ENCODE assay signal across 17 cellular contexts in genomic region chr12:76637807-76638206, GRCh38.
A peak's percentile ranks its signal among the peaks of the same experiment; 100 is the strongest.
DNase-seq lines count a peak whose midpoint lies in the region; ATAC-seq and TF ChIP-seq lines count a peak whose summit lies in the region.
"Had no signal": no experiment of that assay in that cellular context is flagged by ENCODE, and none has a peak within 500 bp of the region (broad histone marks: within the 10 kb centered on the region; RNA-seq: fewer than 3 reads in every experiment).

No MANE protein-coding gene starts in this region.

- no peaks in the 10 kb centered on the region for H3K36me3 ChIP-seq in gastrocnemius medialis
- H3K36me3 ChIP-seq: upper lobe of left lung had no signal

- peaks cover 4% of the 10 kb centered on the region for H3K36me3 Mint-ChIP-seq in effector memory CD8-positive, alpha-beta T cell (ENCODE audit: insufficient read depth)
- H3K36me3 Mint-ChIP-seq: CD4-positive, alpha-beta memory T cell; stimulated activated memory B cell treated with anti-CD40 and anti-IgM and Interleukin-4, amounts not matched to agents 10 μg/mL and 1 μg/mL and 100 μg/mL, for 72 hours had no signal

- no peaks in the 10 kb centered on the region for H3K9me3 ChIP-seq in gastrocnemius medialis
- H3K9me3 ChIP-seq: upper lobe of left lung had no signal

- DNase-seq in A172 (ENCODE audit: low spot score) (peak; percentile 15), HS-5 (ENCODE audit: low read depth) (peak; percentile 69), astrocyte of the hippocampus (ENCODE audit: low read depth, low spot score) (peak; percentile 22), iris pigment epithelial cell (ENCODE audit: low read depth) (peak; percentile 79), gastrocnemius medialis (no peak), globus pallidus (ENCODE audit: low spot score) (no peak)
- no peak for DNase-seq in effector memory CD8-positive, alpha-beta T cell
- DNase-seq: activated gamma-delta T cell treated with Interleukin-2 at 50 U/mL for 16 hours; aorta; CD4-positive, alpha-beta memory T cell; NCI-H1694 treated with DMSO at 0.1 percent for 48 hours; NCI-H510A treated with DMSO at 0.1 percent for 48 hours; upper lobe of left lung had no signal

- H3K9me3 Mint-ChIP-seq in effector memory CD8-positive, alpha-beta T cell, result no peaks in the 10 kb centered on the region
- H3K9me3 Mint-ChIP-seq: CD4-positive, alpha-beta memory T cell; stimulated activated memory B cell treated with anti-CD40 and anti-IgM and Interleukin-4, amounts not matched to agents 10 μg/mL and 1 μg/mL and 100 μg/mL, for 72 hours; T-helper 2 cell treated with Interferon-gamma antibody and Interleukin-4, amounts not matched to agents 5 μg/mL and 100 μg/mL, for 36 hours had no signal

- no peak overlapping the region for H3K4me3 Mint-ChIP-seq in effector memory CD8-positive, alpha-beta T cell
- H3K4me3 Mint-ChIP-seq: CD4-positive, alpha-beta memory T cell; stimulated activated memory B cell treated with anti-CD40 and anti-IgM and Interleukin-4, amounts not matched to agents 10 μg/mL and 1 μg/mL and 100 μg/mL, for 72 hours; T-helper 2 cell treated with Interferon-gamma antibody and Interleukin-4, amounts not matched to agents 5 μg/mL and 100 μg/mL, for 36 hours had no signal

- no peaks in the 10 kb centered on the region for H3K4me1 ChIP-seq in gastrocnemius medialis
- H3K4me1 ChIP-seq: upper lobe of left lung had no signal

- no peak for ATAC-seq in HG02571 (IDR thresholded peaks at IDR 0.05; ENCODE audit: unreplicated experiment)
- no peak for ATAC-seq in gastrocnemius medialis
- ATAC-seq in effector memory CD8-positive, alpha-beta T cell (replicated peaks), result no peak
- ATAC-seq: stimulated activated memory B cell treated with anti-CD40 and anti-IgM and Interleukin-4, amounts not matched to agents 10 μg/mL and 1 μg/mL and 100 μg/mL, for 72 hours had no signal

- no peaks in the 10 kb centered on the region for H3K4me1 Mint-ChIP-seq in effector memory CD8-positive, alpha-beta T cell (ENCODE audit: low read depth in 2 of 2)
- H3K4me1 Mint-ChIP-seq: CD4-positive, alpha-beta memory T cell; stimulated activated memory B cell treated with anti-CD40 and anti-IgM and Interleukin-4, amounts not matched to agents 10 μg/mL and 1 μg/mL and 100 μg/mL, for 72 hours had no signal

- H3K27ac ChIP-seq in gastrocnemius medialis, result no peak overlapping the region
- H3K27ac ChIP-seq: coronary artery, upper lobe of left lung had no signal

- H3K4me3 ChIP-seq in gastrocnemius medialis, result no peak overlapping the region
- H3K4me3 ChIP-seq: coronary artery, upper lobe of left lung had no signal

- H3K27me3 Mint-ChIP-seq in effector memory CD8-positive, alpha-beta T cell, result peaks cover 7 to 8% of the 10 kb centered on the region in 2 donors
- H3K27me3 Mint-ChIP-seq: CD4-positive, alpha-beta memory T cell; stimulated activated memory B cell treated with anti-CD40 and anti-IgM and Interleukin-4, amounts not matched to agents 10 μg/mL and 1 μg/mL and 100 μg/mL, for 72 hours had no signal

- in situ Hi-C loops in gastrocnemius medialis (cut with MboI; ENCODE audit: low sequenced_read_pairs in 4 of 4), result loop anchor here in 2 of 4 donors (25.0 kb wide), 2 partner anchors 349 to 374 kb away; no protein-coding TSS in a partner anchor

- no peak for TF ChIP-seq CTCF in gastrocnemius medialis (IDR thresholded peaks at IDR 0.05 in 4 of 5, conservative IDR thresholded peaks at IDR 0.05 in 1 of 5)

- no peak overlapping the region for H3K27ac Mint-ChIP-seq in effector memory CD8-positive, alpha-beta T cell
- H3K27ac Mint-ChIP-seq: CD4-positive, alpha-beta memory T cell; stimulated activated memory B cell treated with anti-CD40 and anti-IgM and Interleukin-4, amounts not matched to agents 10 μg/mL and 1 μg/mL and 100 μg/mL, for 72 hours; T-helper 2 cell treated with Interferon-gamma antibody and Interleukin-4, amounts not matched to agents 5 μg/mL and 100 μg/mL, for 36 hours had no signal

- intact Hi-C loops in gastrocnemius medialis (cut with DNase I; ENCODE audit: low total_unique reads), result no loop called here

- TF ChIP-seq POLR2A in gastrocnemius medialis (IDR thresholded peaks at IDR 0.05), result no peak

- no peaks in the 10 kb centered on the region for H3K27me3 ChIP-seq in gastrocnemius medialis
- H3K27me3 ChIP-seq: upper lobe of left lung had no signal

Comparison
In these comparisons a context has a peak if more than half of its experiments do, and no peak if none do; other contexts are left out.
1. DNase-seq: peak in A172 (single experiment), HS-5 (single experiment), astrocyte of the hippocampus (single experiment) and iris pigment epithelial cell (single experiment); none in gastrocnemius medialis (0 of 2), globus pallidus (single experiment) and effector memory CD8-positive, alpha-beta T cell (0 of 3).